20 cellular contexts compared by ENCODE assay signal in the genomic region with DNA sequence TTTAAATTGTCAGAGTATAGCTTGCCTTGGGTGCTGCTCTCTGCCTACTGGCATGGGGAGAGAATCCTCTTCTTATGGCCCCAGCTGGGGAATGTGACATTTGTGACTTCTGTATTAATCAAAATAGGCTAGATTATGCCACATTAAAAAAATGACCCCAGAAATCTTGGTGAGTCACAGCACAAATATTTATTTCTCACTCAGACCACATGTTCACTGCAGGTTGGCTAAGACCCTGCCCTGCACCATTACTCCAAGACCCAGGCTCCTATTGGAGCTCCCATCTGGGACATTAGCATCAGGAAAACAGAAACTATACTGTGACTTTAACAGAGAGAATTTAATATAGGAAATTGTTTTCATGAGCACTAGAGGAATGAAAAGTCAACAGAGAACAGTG. TPM values are rescaled to one million over a fixed set of nuclear protein-coding genes. Genes with fewer than 3 reads are reported as not detected.
A peak's percentile ranks its signal among the peaks of the same experiment; 100 is the strongest.
DNase-seq lines count a peak whose midpoint lies in the region; ATAC-seq, FAIRE-seq and TF ChIP-seq lines count a peak whose summit lies in the region.
"Had no signal": no experiment of that assay in that cellular context is flagged by ENCODE, and none has a peak within 500 bp of the region (broad histone marks: within the 10 kb centered on the region; RNA-seq: fewer than 3 reads in every experiment).

No MANE protein-coding gene starts in this region.

- dilution Hi-C loops in IMR-90 (cut with HindIII; ENCODE audit: low sequenced_read_pairs, unreplicated experiment), result no loop called here

- CTCF ChIA-PET in IMR-90 (lab: Yijun Ruan, JAX), result no interaction called here

- peak; percentile 60 for DNase-seq in EL
- peak; percentile 21 for DNase-seq in IMR-90
- peak; percentile 17 for DNase-seq in bronchial epithelial cell (ENCODE audit: low read depth)
- DNase-seq in retinal pigment epithelial cell (ENCODE audit: low read depth), result peak; percentile 63
- DNase-seq in KG1 (lab: John Stamatoyannopoulos, UW), result no peak
- no peak for DNase-seq in cortex of kidney (lab: John Stamatoyannopoulos, UW)
- no peak for DNase-seq in prostate gland (ENCODE audit: low spot score)
- DNase-seq in MG63, result no peak
- DNase-seq: CD8-positive, alpha-beta T cell; DND-41; H9; MM.1S; NCI-H1694 treated with DMSO at 0.1 percent for 48 hours; NCI-H2107; NCI-H2227 treated with DMSO at 0.1 percent for 48 hours; Peyer's patch; Right ventricle myocardium superior; SK-N-SH; T-cell had no signal

- H3K4me2 ChIP-seq in IMR-90 (ENCODE audit: low read depth, low read length), result no peak overlapping the region
- H3K4me2 ChIP-seq: KMS-11, SK-N-SH had no signal

- no peak overlapping the region for H3K14ac ChIP-seq in IMR-90 (replicated peaks; ENCODE audit: low read depth, low read length)

- H3K27me3 ChIP-seq in IMR-90 (ENCODE audit: control insufficient read depth, insufficient read depth, low read length), result peaks cover 26% of the 10 kb centered on the region
- peaks cover 6% of the 10 kb centered on the region for H3K27me3 ChIP-seq in bronchial epithelial cell (ENCODE audit: control insufficient read depth, insufficient read depth, low read length)
- no peaks in the 10 kb centered on the region for H3K27me3 ChIP-seq in prostate gland (replicated peaks; ENCODE audit: insufficient read depth)
- H3K27me3 ChIP-seq in MG63, result no peaks in the 10 kb centered on the region
- H3K27me3 ChIP-seq: Peyer's patch had no signal

- no peak overlapping the region for H3K18ac ChIP-seq in IMR-90 (ENCODE audit: low read depth, low read length)

- peaks cover 3% of the 10 kb centered on the region; the same call in 1 of the 2 replicates for H3K4me1 ChIP-seq in IMR-90 (ENCODE audit: control insufficient read depth, insufficient read depth, low read length)
- H3K4me1 ChIP-seq in prostate gland (replicated peaks), result no peaks in the 10 kb centered on the region

- H3K9me3 ChIP-seq in IMR-90 (ENCODE audit: control insufficient read depth, insufficient read depth, low read length) (0 out of 2 replicates have a peak, but pooled peaks cover 1% of the 10 kb centered on the region), prostate gland (no peaks in the 10 kb centered on the region), MG63 (no peaks in the 10 kb centered on the region)
- H3K9me3 ChIP-seq: Peyer's patch, SK-N-SH had no signal

- no peak overlapping the region for H3K9ac ChIP-seq in IMR-90 (ENCODE audit: low read depth, low read length)
- H3K9ac ChIP-seq: KMS-11, SK-N-SH had no signal

- intact Hi-C loops in IMR-90 (cut with micrococcal nuclease), result no loop called here
- intact Hi-C loops in prostate gland (cut with DNase I), result no loop called here

- in situ Hi-C loops in IMR-90 (cut with MboI; ENCODE audit: low sequenced_read_pairs), result no loop called here

- TF ChIP-seq POLR2A in IMR-90 (IDR thresholded peaks at IDR 0.05; ENCODE audit: low read depth, low read length), result no peak
- no peak for TF ChIP-seq POLR2A in prostate gland (IDR thresholded peaks at IDR 0.05)

- no peak overlapping the region for H2AK5ac ChIP-seq in IMR-90 (ENCODE audit: low read depth, low read length)

- POLR2A ChIA-PET in IMR-90 (lab: Charles Lee; ENCODE audit: unreplicated experiment), result no interaction called here

- H2BK5ac ChIP-seq in IMR-90 (ENCODE audit: low read depth, low read length, poor library complexity, severe bottlenecking), result no peak overlapping the region

- no peak for FAIRE-seq in bronchial epithelial cell (lab: Jason Lieb, UNC)

- H4K8ac ChIP-seq in IMR-90 (ENCODE audit: low read depth in 2 of 2, low read length in 2 of 2), result no peak overlapping the region

- no peak overlapping the region for H4K91ac ChIP-seq in IMR-90 (ENCODE audit: insufficient read depth, low read depth, low read length)

- no peak for TF ChIP-seq RAD21 in IMR-90 (IDR thresholded peaks at IDR 0.05; ENCODE audit: low read length)

- H2BK20ac ChIP-seq in IMR-90 (ENCODE audit: low read depth, low read length), result no peak overlapping the region

- H4K20me1 ChIP-seq in IMR-90 (ENCODE audit: insufficient read depth, low read length), result no peaks in the 10 kb centered on the region

- no peaks in the 10 kb centered on the region for H3K79me1 ChIP-seq in IMR-90 (ENCODE audit: low read depth in 1 of 2, low read length in 2 of 2)

- H2AFZ ChIP-seq in IMR-90 (replicated peaks; ENCODE audit: low read length, poor library complexity), result no peak overlapping the region

- H4K5ac ChIP-seq in IMR-90 (ENCODE audit: low read depth, low read length), result no peak overlapping the region

- H3K27ac ChIP-seq in IMR-90 (ENCODE audit: insufficient read depth, low read length), result no peak overlapping the region
- no peak overlapping the region for H3K27ac ChIP-seq in prostate gland
- H3K27ac ChIP-seq: KMS-11, Peyer's patch had no signal

- H3K4me3 ChIP-seq in IMR-90 (ENCODE audit: insufficient read depth, low read depth, low read length) (no peak overlapping the region), bronchial epithelial cell (ENCODE audit: low read depth, low read length) (no peak overlapping the region), retinal pigment epithelial cell (ENCODE audit: low read length) (no peak overlapping the region), prostate gland (no peak overlapping the region), MG63 (no peak overlapping the region)
- H3K4me3 ChIP-seq: Peyer's patch had no signal

- no TSS peak for BruUV-seq in IMR-90 (replicated peaks; lab: Mats Ljungman, UMichigan)

- H2BK15ac ChIP-seq in IMR-90 (ENCODE audit: low read depth, low read length), result no peak overlapping the region

- ATAC-seq in IMR-90 (ENCODE audit: low read depth), result no peak
- ATAC-seq: CD8-positive, alpha-beta T cell; T-cell had no signal

- no peak overlapping the region for H3K56ac ChIP-seq in IMR-90 (ENCODE audit: extremely low read depth, insufficient read depth, low read length)

- peaks cover 3% of the 10 kb centered on the region; the same call in 1 of the 2 replicates for H3K9me1 ChIP-seq in IMR-90 (ENCODE audit: insufficient read depth, low read length)

- no peak overlapping the region for H3K23ac ChIP-seq in IMR-90 (ENCODE audit: low read depth, low read length)

- H2AK9ac ChIP-seq in IMR-90 (replicated peaks; ENCODE audit: low read depth, low read length, poor library complexity), result no peak overlapping the region

- H2BK120ac ChIP-seq in IMR-90 (ENCODE audit: low read depth, low read length), result no peak overlapping the region

- no peak overlapping the region for H3K4ac ChIP-seq in IMR-90 (ENCODE audit: low read depth, low read length)

- H3K36me3 ChIP-seq in IMR-90 (ENCODE audit: control insufficient read depth, insufficient read depth, low read length) (no peaks in the 10 kb centered on the region), bronchial epithelial cell (ENCODE audit: control insufficient read depth, insufficient read depth, low read length) (no peaks in the 10 kb centered on the region), prostate gland (no peaks in the 10 kb centered on the region), MG63 (no peaks in the 10 kb centered on the region)
- H3K36me3 ChIP-seq: Peyer's patch had no signal

- TF ChIP-seq CTCF in IMR-90 (conservative IDR thresholded peaks at IDR 0.05; ENCODE audit: low read depth, low read length) (no peak), bronchial epithelial cell (IDR thresholded peaks at IDR 0.05; ENCODE audit: insufficient read depth, low read length, severe bottlenecking) (no peak), retinal pigment epithelial cell (conservative IDR thresholded peaks at IDR 0.05; ENCODE audit: low read depth, low read length) (no peak), prostate gland (IDR thresholded peaks at IDR 0.05) (no peak)

TF ChIP-seq in IMR-90, 13 proteins besides CTCF, POLR2A, EP300 and RAD21:
- no peak for TF ChIP-seq MXI1 (IDR thresholded peaks at IDR 0.05; ENCODE audit: borderline replicate concordance, low read depth, low read length)
- TF ChIP-seq CEBPB (IDR thresholded peaks at IDR 0.05; ENCODE audit: low read depth, low read length), result no peak
- no peak for TF ChIP-seq FOS (IDR thresholded peaks at IDR 0.05; ENCODE audit: low read depth, low read length)
- no peak for TF ChIP-seq MAFK (IDR thresholded peaks at IDR 0.05; ENCODE audit: low read depth, low read length)
- no peak for TF ChIP-seq ELK1 (IDR thresholded peaks at IDR 0.05; ENCODE audit: borderline replicate concordance, low read depth, low read length)
- no peak for TF ChIP-seq RCOR1 (IDR thresholded peaks at IDR 0.05; ENCODE audit: insufficient replicate concordance, low read length)
- TF ChIP-seq BHLHE40 (IDR thresholded peaks at IDR 0.05; ENCODE audit: low read depth, low read length), result no peak
- no peak for TF ChIP-seq MAZ (IDR thresholded peaks at IDR 0.05; ENCODE audit: borderline replicate concordance, low read depth, low read length)
- no peak for TF ChIP-seq NFE2L2 (IDR thresholded peaks at IDR 0.05; ENCODE audit: low read depth, low read length)
- no peak for TF ChIP-seq RFX5 (IDR thresholded peaks at IDR 0.05; ENCODE audit: low read depth, low read length)
- TF ChIP-seq, protein P1, sequence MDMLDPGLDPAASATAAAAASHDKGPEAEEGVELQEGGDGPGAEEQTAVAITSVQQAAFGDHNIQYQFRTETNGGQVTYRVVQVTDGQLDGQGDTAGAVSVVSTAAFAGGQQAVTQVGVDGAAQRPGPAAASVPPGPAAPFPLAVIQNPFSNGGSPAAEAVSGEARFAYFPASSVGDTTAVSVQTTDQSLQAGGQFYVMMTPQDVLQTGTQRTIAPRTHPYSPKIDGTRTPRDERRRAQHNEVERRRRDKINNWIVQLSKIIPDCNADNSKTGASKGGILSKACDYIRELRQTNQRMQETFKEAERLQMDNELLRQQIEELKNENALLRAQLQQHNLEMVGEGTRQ (IDR thresholded peaks at IDR 0.05; ENCODE audit: low read depth, low read length), result no peak
- no peak for TF ChIP-seq CHD1 (IDR thresholded peaks at IDR 0.05; ENCODE audit: low read depth, low read length)
- no peak for TF ChIP-seq SMC3 (IDR thresholded peaks at IDR 0.05; ENCODE audit: low read depth, low read length)

RNA-seq across cellular contexts. Expression of gene WHRN, which starts 16.6 kb away (rescaled TPM):
- total RNA-seq in IMR-90 (2012; rRNA removed) (0.18 and 0.28 TPM in 2 replicates), bronchial epithelial cell (0.53 and 0.77 TPM in 2 replicates), prostate gland (100 to 1,000 TPM in 1 of 2 donors, 10 to 100 TPM in 1; 13.8 to 102 TPM)
- polyA plus RNA-seq in IMR-90 (2012; rRNA removed), result 2.6 and 2.8 TPM in 2 replicates
- polyA plus RNA-seq in IMR-90 (2012; cell fraction: cytosol; rRNA removed), result 1.3 and 2.8 TPM in 2 replicates
- polyA plus RNA-seq in IMR-90 (2012; cell fraction: nucleus; rRNA removed; ENCODE audit: low replicate concordance), result 14.2 and 20.9 TPM in 2 replicates
- 1.9 and 2.1 TPM in 2 replicates for total RNA-seq in MG63 (2014; rRNA removed; shearing (Covaris generic); ENCODE audit: low replicate concordance)

Comparison
In these comparisons a context has a peak if more than half of its experiments do, and no peak if none do; other contexts are left out.
1. DNase-seq: peak in EL (single experiment), IMR-90 (single experiment), bronchial epithelial cell (single experiment) and retinal pigment epithelial cell (single experiment); none in KG1 (single experiment), cortex of kidney (single experiment), prostate gland (single experiment) and MG63 (single experiment).